Comparison of ENCODE assay signal across 1 cellular context in genomic region chr3:129599073-129599472, GRCh38.
TF ChIP-seq lines count a peak whose summit lies in the region.

No MANE protein-coding gene starts in this region.

TF ChIP-seq in IMR-90, 13 proteins besides CTCF, POLR2A, EP300 and RAD21 (continued from another document):
- no peak for TF ChIP-seq FOS (IDR thresholded peaks at IDR 0.05; ENCODE audit: low read depth, low read length)
- TF ChIP-seq MAFK (IDR thresholded peaks at IDR 0.05; ENCODE audit: low read depth, low read length): no peak
- TF ChIP-seq SMC3 (IDR thresholded peaks at IDR 0.05; ENCODE audit: low read depth, low read length): no peak
- TF ChIP-seq RFX5 (IDR thresholded peaks at IDR 0.05; ENCODE audit: low read depth, low read length): no peak
- TF ChIP-seq MAZ (IDR thresholded peaks at IDR 0.05; ENCODE audit: borderline replicate concordance, low read depth, low read length): no peak
- TF ChIP-seq RCOR1 (IDR thresholded peaks at IDR 0.05; ENCODE audit: insufficient replicate concordance, low read length): no peak
- TF ChIP-seq USF2 (IDR thresholded peaks at IDR 0.05; ENCODE audit: low read depth, low read length): no peak
- no peak for TF ChIP-seq CHD1 (IDR thresholded peaks at IDR 0.05; ENCODE audit: low read depth, low read length)
- no peak for TF ChIP-seq CEBPB (IDR thresholded peaks at IDR 0.05; ENCODE audit: low read depth, low read length)
